8 cellular contexts compared by ENCODE assay signal in genomic region chr14:22829661-22830328, GRCh38. TPM values are rescaled to one million over a fixed set of nuclear protein-coding genes. Genes with fewer than 3 reads are reported as not detected.
DNase-seq lines count a peak whose midpoint lies in the region; ATAC-seq and TF ChIP-seq lines count a peak whose summit lies in the region.

MRPL52 (plus strand) TSS chr14:22829887; CDS start chr14:22829913, 26 bp downstream.

- H3K36me3 ChIP-seq in HEK293 (ENCODE audit: control insufficient read depth in 2 of 2, insufficient read depth in 1 of 2, low read length in 2 of 2), result peaks cover 29 to 33% of the 10 kb centered on the region in 2 experiments; a peak in 2 of 3 replicates

- peaks cover 34% of the 10 kb centered on the region for H3K4me1 Mint-ChIP-seq in activated naive CD4-positive, alpha-beta T cell treated with anti-CD3 and anti-CD28 coated beads for 36 hours (ENCODE audit: low read depth)

- CTCF ChIA-PET in HEK293 (lab: Yijun Ruan, JAX), result interaction anchor here (0.6 to 2.8 kb wide), 8 partner anchors 10 to 273 kb away, joined by 3 to 24 read pairs (median 4); no protein-coding TSS in a partner anchor
- CTCF ChIA-PET in activated naive CD4-positive, alpha-beta T cell treated with anti-CD3 and anti-CD28 coated beads for 36 hours (lab: Charles Lee), result interaction anchor here (0.7 to 2.7 kb wide), 11 partner anchors 20 to 917 kb away, joined by 3 to 16 read pairs (median 5); partner anchors contain the start of gene RBM23

- H3K27me3 Mint-ChIP-seq in activated naive CD4-positive, alpha-beta T cell treated with anti-CD3 and anti-CD28 coated beads for 36 hours (ENCODE audit: low read depth), result no peaks in the 10 kb centered on the region

- ATAC-seq in omental fat pad (ENCODE audit: low FRiP score), result peak; percentile 93

- intact Hi-C loops in activated naive CD4-positive, alpha-beta T cell treated with anti-CD3 and anti-CD28 coated beads for 36 hours (cut with micrococcal nuclease), result loop anchor here (1.0 to 2.0 kb wide), 5 partner anchors 42 to 100 kb away; partner anchors contain the start of genes LRP10, OXA1L, PRMT5 and RBM23

- H3K9me3 ChIP-seq in HEK293 (ENCODE audit: control insufficient read depth, insufficient read depth, low read depth, low read length), result no peaks in the 10 kb centered on the region

- DNase-seq in GF-D8 (lab: John Stamatoyannopoulos, UW), result peak; percentile 74
- DNase-seq in MV-4-11 (lab: John Stamatoyannopoulos, UW), result peak; percentile 92
- peak; percentile 92 for DNase-seq in SK-N-DZ (ENCODE audit: low spot score)
- DNase-seq in activated naive CD4-positive, alpha-beta T cell treated with anti-CD3 and anti-CD28 coated beads for 36 hours, result peak; percentile 94
- DNase-seq in germinal center (ENCODE audit: low spot score), result peak; percentile 88
- DNase-seq in omental fat pad (ENCODE audit: low spot score), result no peak

- POLR2A ChIA-PET in HEK293 (lab: Yijun Ruan, JAX), result interaction anchor here (0.6 to 1.1 kb wide), 4 partner anchors 9 to 84 kb away, joined by 3 to 5 read pairs (median 4); no protein-coding TSS in a partner anchor

- no peak for TF ChIP-seq CTCF in HEK293 (tag by site-specific recombination; IDR thresholded peaks at IDR 0.05)
- no peak for TF ChIP-seq CTCF in omental fat pad (IDR thresholded peaks at IDR 0.05)

- peaks cover 15% of the 10 kb centered on the region for H3K36me3 Mint-ChIP-seq in activated naive CD4-positive, alpha-beta T cell treated with anti-CD3 and anti-CD28 coated beads for 36 hours (ENCODE audit: low read depth)

- peak within 1 kb of the TSS; percentile 37; the same call in 1 of the 2 replicates for H3K27ac ChIP-seq in HEK293 (ENCODE audit: extremely low read depth, low read depth, low read length)
- H3K27ac ChIP-seq in temporal lobe (ENCODE audit: low read depth, low read length), result peak within 1 kb of the TSS; percentile 48

- H3K9me3 Mint-ChIP-seq in activated naive CD4-positive, alpha-beta T cell treated with anti-CD3 and anti-CD28 coated beads for 36 hours, result no peaks in the 10 kb centered on the region

- peaks cover 4% of the 10 kb centered on the region for H3K4me1 ChIP-seq in HEK293 (ENCODE audit: control insufficient read depth, insufficient read depth, low read length)

- peak within 1 kb of the TSS; percentile 97 for H3K27ac Mint-ChIP-seq in activated naive CD4-positive, alpha-beta T cell treated with anti-CD3 and anti-CD28 coated beads for 36 hours

- H3K4me3 Mint-ChIP-seq in activated naive CD4-positive, alpha-beta T cell treated with anti-CD3 and anti-CD28 coated beads for 36 hours, result peak within 1 kb of the TSS; percentile 94

- peak within 1 kb of the TSS; percentile 97 for H3K4me3 ChIP-seq in HEK293 (ENCODE audit: low read depth, low read length)

TF ChIP-seq in HEK293, 187 proteins besides CTCF, POLR2A, EP300 and RAD21 (continues in another document):
- 0 out of 2 replicates have a peak, but pooled peaks have one; percentile 45 for TF ChIP-seq TCF7L2 (IDR thresholded peaks at IDR 0.05; ENCODE audit: borderline replicate concordance, low read depth, low read length)
- TF ChIP-seq ZXDB (tag by site-specific recombination; IDR thresholded peaks at IDR 0.05), result peak; percentile 41
- peak; percentile 99 for TF ChIP-seq ZNF394 (tag by site-specific recombination; IDR thresholded peaks at IDR 0.05; ENCODE audit: borderline replicate concordance)
- TF ChIP-seq ZNF843 (tag by site-specific recombination; IDR thresholded peaks at IDR 0.05), result no peak
- no peak for TF ChIP-seq KLF7 (tag by site-specific recombination; IDR thresholded peaks at IDR 0.05; ENCODE audit: borderline replicate concordance)
- TF ChIP-seq ZBTB26 (tag by site-specific recombination; optimal IDR thresholded peaks at IDR 0.05), result peak; percentile 23
- TF ChIP-seq YY1 (tag by site-specific recombination; IDR thresholded peaks at IDR 0.05), result peak; percentile 94
- TF ChIP-seq ZNF221 (tag by site-specific recombination; IDR thresholded peaks at IDR 0.05; ENCODE audit: borderline replicate concordance), result no peak
- TF ChIP-seq ZBTB17 (tag by site-specific recombination; IDR thresholded peaks at IDR 0.05), result peak; percentile 91
- TF ChIP-seq SP3 (tag by site-specific recombination; IDR thresholded peaks at IDR 0.05), result peak; percentile 83
- no peak for TF ChIP-seq TRIM28 (IDR thresholded peaks at IDR 0.05; ENCODE audit: borderline replicate concordance, low read length)
- peak; percentile 43; the same call in 1 of the 2 replicates for TF ChIP-seq GLIS1 (tag by site-specific recombination; IDR thresholded peaks at IDR 0.05)
- no peak for TF ChIP-seq ZNF530 (tag by site-specific recombination; IDR thresholded peaks at IDR 0.05; ENCODE audit: low read depth)
- TF ChIP-seq ZNF366 (tag by site-specific recombination; conservative IDR thresholded peaks at IDR 0.05), result no peak
- TF ChIP-seq ZNF157 (tag by site-specific recombination; IDR thresholded peaks at IDR 0.05), result no peak
- TF ChIP-seq, protein P1, sequence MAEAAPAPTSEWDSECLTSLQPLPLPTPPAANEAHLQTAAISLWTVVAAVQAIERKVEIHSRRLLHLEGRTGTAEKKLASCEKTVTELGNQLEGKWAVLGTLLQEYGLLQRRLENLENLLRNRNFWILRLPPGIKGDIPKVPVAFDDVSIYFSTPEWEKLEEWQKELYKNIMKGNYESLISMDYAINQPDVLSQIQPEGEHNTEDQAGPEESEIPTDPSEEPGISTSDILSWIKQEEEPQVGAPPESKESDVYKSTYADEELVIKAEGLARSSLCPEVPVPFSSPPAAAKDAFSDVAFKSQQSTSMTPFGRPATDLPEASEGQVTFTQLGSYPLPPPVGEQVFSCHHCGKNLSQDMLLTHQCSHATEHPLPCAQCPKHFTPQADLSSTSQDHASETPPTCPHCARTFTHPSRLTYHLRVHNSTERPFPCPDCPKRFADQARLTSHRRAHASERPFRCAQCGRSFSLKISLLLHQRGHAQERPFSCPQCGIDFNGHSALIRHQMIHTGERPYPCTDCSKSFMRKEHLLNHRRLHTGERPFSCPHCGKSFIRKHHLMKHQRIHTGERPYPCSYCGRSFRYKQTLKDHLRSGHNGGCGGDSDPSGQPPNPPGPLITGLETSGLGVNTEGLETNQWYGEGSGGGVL (tag by site-specific recombination; IDR thresholded peaks at IDR 0.05), result no peak
- TF ChIP-seq, protein P2, sequence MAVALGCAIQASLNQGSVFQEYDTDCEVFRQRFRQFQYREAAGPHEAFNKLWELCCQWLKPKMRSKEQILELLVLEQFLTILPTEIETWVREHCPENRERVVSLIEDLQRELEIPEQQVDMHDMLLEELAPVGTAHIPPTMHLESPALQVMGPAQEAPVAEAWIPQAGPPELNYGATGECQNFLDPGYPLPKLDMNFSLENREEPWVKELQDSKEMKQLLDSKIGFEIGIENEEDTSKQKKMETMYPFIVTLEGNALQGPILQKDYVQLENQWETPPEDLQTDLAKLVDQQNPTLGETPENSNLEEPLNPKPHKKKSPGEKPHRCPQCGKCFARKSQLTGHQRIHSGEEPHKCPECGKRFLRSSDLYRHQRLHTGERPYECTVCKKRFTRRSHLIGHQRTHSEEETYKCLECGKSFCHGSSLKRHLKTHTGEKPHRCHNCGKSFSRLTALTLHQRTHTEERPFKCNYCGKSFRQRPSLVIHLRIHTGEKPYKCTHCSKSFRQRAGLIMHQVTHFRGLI (tag by site-specific recombination; IDR thresholded peaks at IDR 0.05), result no peak

RNA-seq across cellular contexts. Expression of gene MRPL52, which starts in this region (rescaled TPM):
- polyA plus RNA-seq in SK-N-DZ (2014; cell fraction: cytosol; rRNA removed), result 263 and 507 TPM in 2 replicates
- polyA plus RNA-seq in SK-N-DZ (2014; cell fraction: nucleus; rRNA removed), result 124 and 172 TPM in 2 replicates
- 100 to 1,000 TPM; 170 TPM for total RNA-seq in activated naive CD4-positive, alpha-beta T cell treated with anti-CD3 and anti-CD28 coated beads for 36 hours
- 10 to 100 TPM; 15.9 to 55.1 (median 37.7) TPM for total RNA-seq in omental fat pad
- 19.9 TPM for total RNA-seq in temporal lobe
